Comparison of ENCODE assay signal across 9 cellular contexts in genomic region chr15:63238796-63239195, GRCh38. TPM values are rescaled to one million over a fixed set of nuclear protein-coding genes. Genes with fewer than 3 reads are reported as not detected.
DNase-seq lines count a peak whose midpoint lies in the region; ATAC-seq, FAIRE-seq and TF ChIP-seq lines count a peak whose summit lies in the region.
"Had no signal": no experiment of that assay in that cellular context is flagged by ENCODE, and none has a peak within 500 bp of the region (broad histone marks: within the 10 kb centered on the region; RNA-seq: fewer than 3 reads in every experiment).

No MANE protein-coding gene starts in this region.

- no peak overlapping the region for H3K27ac Mint-ChIP-seq in activated naive CD8-positive, alpha-beta T cell treated with anti-CD3 and anti-CD28 coated beads, Interleukin-2, amount 10 ng/mL, durations not matched to agents 7 days and 5 days

- H3K4me2 ChIP-seq in SK-N-SH = no peak overlapping the region

- H3K9me3 ChIP-seq in SK-N-SH (no peaks in the 10 kb centered on the region), psoas muscle (no peaks in the 10 kb centered on the region)

- POLR2A ChIA-PET in SK-N-SH (lab: Yijun Ruan, JAX) = no interaction called here
- POLR2A ChIA-PET in activated naive CD8-positive, alpha-beta T cell treated with anti-CD3 and anti-CD28 coated beads, Interleukin-2, amount 10 ng/mL, durations not matched to agents 7 days and 5 days (lab: Charles Lee) = interaction anchor here (0.7 to 1.3 kb wide), 6 partner anchors 39 to 249 kb away, joined by 3 to 8 read pairs (median 3); no protein-coding TSS in a partner anchor

- no peak for TF ChIP-seq RAD21 in SK-N-SH (IDR thresholded peaks at IDR 0.05; ENCODE audit: low read length)

- intact Hi-C loops in psoas muscle (cut with DNase I) = no loop called here

- ATAC-seq in SK-N-SH treated with all-trans-retinoic acid at 6 μM for 48 hours (peak; percentile 48), HG03460 (IDR thresholded peaks at IDR 0.05; ENCODE audit: unreplicated experiment) (peak; percentile 52), psoas muscle (peak in 3 of 4 donors; percentile 35 to 52 (median 40)), GM21723 (IDR thresholded peaks at IDR 0.05; ENCODE audit: unreplicated experiment) (no peak)
- ATAC-seq in activated naive CD8-positive, alpha-beta T cell treated with anti-CD3 and anti-CD28 coated beads, Interleukin-2, amount 10 ng/mL, durations not matched to agents 7 days and 5 days (ENCODE audit: low read depth) = peak; percentile 62

- peaks cover 1% of the 10 kb centered on the region for H3K9me3 Mint-ChIP-seq in activated naive CD8-positive, alpha-beta T cell treated with anti-CD3 and anti-CD28 coated beads, Interleukin-2, amount 10 ng/mL, durations not matched to agents 7 days and 5 days

- peaks cover 33% of the 10 kb centered on the region for H3K79me2 ChIP-seq in SK-N-SH (ENCODE audit: insufficient read depth)

- FAIRE-seq in RCC 7860 (lab: Jason Lieb, UNC) = no peak

- TF ChIP-seq CTCF in SK-N-SH (IDR thresholded peaks at IDR 0.05) (no peak), psoas muscle (IDR thresholded peaks at IDR 0.05) (no peak)

- peaks cover 0 to 25% of the 10 kb centered on the region in 2 experiments; a peak in 2 of 4 replicates for H3K4me1 ChIP-seq in SK-N-SH (ENCODE audit: control insufficient read depth in 1 of 2, insufficient read depth in 2 of 2, low read depth in 1 of 2, low read length in 1 of 2)
- peaks cover 18% of the 10 kb centered on the region for H3K4me1 ChIP-seq in psoas muscle

- H3K4me3 ChIP-seq in SK-N-SH (ENCODE audit: low read depth in 2 of 2, low read length in 1 of 2) = no peak overlapping the region
- H3K4me3 ChIP-seq in psoas muscle = no peak overlapping the region

- H3K4me1 Mint-ChIP-seq in activated naive CD8-positive, alpha-beta T cell treated with anti-CD3 and anti-CD28 coated beads, Interleukin-2, amount 10 ng/mL, durations not matched to agents 7 days and 5 days = peaks cover 40% of the 10 kb centered on the region

- no peaks in the 10 kb centered on the region for H4K20me1 ChIP-seq in SK-N-SH (ENCODE audit: insufficient read depth)

- no peaks in the 10 kb centered on the region for H3K9me2 ChIP-seq in SK-N-SH

- H3F3A ChIP-seq in SK-N-SH (replicated peaks; ENCODE audit: insufficient read depth) = peaks cover 20% of the 10 kb centered on the region

- peaks cover 42% of the 10 kb centered on the region for H3K36me3 Mint-ChIP-seq in activated naive CD8-positive, alpha-beta T cell treated with anti-CD3 and anti-CD28 coated beads, Interleukin-2, amount 10 ng/mL, durations not matched to agents 7 days and 5 days

- H3K27ac ChIP-seq in SK-N-SH (ENCODE audit: low read depth in 2 of 2, low read length in 1 of 2) = peak overlapping the region in 1 of 2 experiments; percentile 25; a peak in 2 of 4 replicates
- H3K27ac ChIP-seq in psoas muscle = no peak overlapping the region

- CTCF ChIA-PET in SK-N-SH (lab: Yijun Ruan, JAX) = interaction anchor here (0.6 to 0.7 kb wide), 2 partner anchors 145 to 161 kb away, joined by 3 to 4 read pairs; no protein-coding TSS in a partner anchor

- DNase-seq in SK-N-SH (no peak), psoas muscle (no peak), NCI-H774 (lab: John Stamatoyannopoulos, UW) (no peak), RCC 7860 (ENCODE audit: low spot score) (no peak)
- no peak for DNase-seq in activated naive CD8-positive, alpha-beta T cell treated with anti-CD3 and anti-CD28 coated beads, Interleukin-2, amount 10 ng/mL, durations not matched to agents 7 days and 5 days
- DNase-seq: head of caudate nucleus had no signal

- H3K36me3 ChIP-seq in SK-N-SH (replicated peaks in 1 of 2; ENCODE audit: control insufficient read depth in 1 of 2, insufficient read depth in 2 of 2, low read length in 1 of 2) (no peaks in the 10 kb centered on the region), psoas muscle (ENCODE audit: insufficient read depth in 1 of 2, low read depth in 1 of 2) (no peaks in the 10 kb centered on the region)

- H3K4me3 Mint-ChIP-seq in activated naive CD8-positive, alpha-beta T cell treated with anti-CD3 and anti-CD28 coated beads, Interleukin-2, amount 10 ng/mL, durations not matched to agents 7 days and 5 days = peak overlapping the region; percentile 9

- no peak overlapping the region for H2AFZ ChIP-seq in SK-N-SH (ENCODE audit: low read depth)

- no peak for TF ChIP-seq EP300 in SK-N-SH (IDR thresholded peaks at IDR 0.05; ENCODE audit: borderline replicate concordance in 1 of 2, low read depth in 1 of 2, low read length in 1 of 2)

- WGBS in SK-N-SH (ENCODE audit: low lambda C conversion rate) = 68% methylated on average over 1 of the region's 1 CpG
- WGBS in psoas muscle, 3 donors = 0 to 8% (median 3%) methylated on average over 1 of the region's 1 CpG

- no peak overlapping the region for H3K9ac ChIP-seq in SK-N-SH

- H3K27me3 ChIP-seq in SK-N-SH (ENCODE audit: insufficient read depth) (no peaks in the 10 kb centered on the region), psoas muscle (ENCODE audit: insufficient read depth in 3 of 3, low read length in 2 of 3) (no peaks in the 10 kb centered on the region)

- no peaks in the 10 kb centered on the region for H3K27me3 Mint-ChIP-seq in activated naive CD8-positive, alpha-beta T cell treated with anti-CD3 and anti-CD28 coated beads, Interleukin-2, amount 10 ng/mL, durations not matched to agents 7 days and 5 days

TF ChIP-seq in SK-N-SH treated with all-trans-retinoic acid at 6 μM for 48 hours, 23 proteins besides CTCF, POLR2A, EP300 and RAD21 (continues in another document):
- TF ChIP-seq PPARA (CRISPR knock-in tag; IDR thresholded peaks at IDR 0.05; ENCODE audit: borderline replicate concordance) (no peak), TCF4 (CRISPR knock-in tag; IDR thresholded peaks at IDR 0.05; ENCODE audit: borderline replicate concordance) (no peak), ISL1 (CRISPR knock-in tag; IDR thresholded peaks at IDR 0.05) (no peak), PATZ1 (CRISPR knock-in tag; IDR thresholded peaks at IDR 0.05; ENCODE audit: borderline replicate concordance) (no peak)

TF ChIP-seq in SK-N-SH, 30 proteins besides CTCF, POLR2A, EP300 and RAD21:
- TF ChIP-seq CHD2 (IDR thresholded peaks at IDR 0.05; ENCODE audit: low read length, partially characterized antibody) (no peak), MXI1 (IDR thresholded peaks at IDR 0.05; ENCODE audit: low read depth, low read length) (no peak), USF2 (IDR thresholded peaks at IDR 0.05; ENCODE audit: borderline replicate concordance, low read depth, low read length) (no peak), SIN3A (IDR thresholded peaks at IDR 0.05; ENCODE audit: borderline replicate concordance, low read depth, low read length) (no peak), SMC3 (IDR thresholded peaks at IDR 0.05; ENCODE audit: low read depth, low read length) (no peak), NFIC (IDR thresholded peaks at IDR 0.05; ENCODE audit: borderline replicate concordance) (no peak), PBX3 (IDR thresholded peaks at IDR 0.05) (no peak), FOSL2 (IDR thresholded peaks at IDR 0.05; ENCODE audit: borderline replicate concordance, low read depth) (no peak), RFX5 (IDR thresholded peaks at IDR 0.05; ENCODE audit: low read length) (no peak), USF1 (IDR thresholded peaks at IDR 0.05; ENCODE audit: borderline replicate concordance, low read depth) (no peak), RCOR1 (IDR thresholded peaks at IDR 0.05; ENCODE audit: low read length) (no peak)

RNA-seq across cellular contexts. Expression of gene APH1B, which starts 38.6 kb away (rescaled TPM):
- 7.6 and 11.2 TPM in 2 replicates for polyA plus RNA-seq in SK-N-SH (2012; rRNA removed)
- 9.1 and 10.1 TPM in 2 replicates for polyA plus RNA-seq in SK-N-SH (2012; cell fraction: cytosol; rRNA removed)
- 8.6 and 15.1 TPM in 2 replicates for polyA plus RNA-seq in SK-N-SH (2012; cell fraction: nucleus; rRNA removed)
- 10 to 100 TPM; 17.9 to 19.1 TPM for total RNA-seq in activated naive CD8-positive, alpha-beta T cell treated with anti-CD3 and anti-CD28 coated beads, Interleukin-2, amount 10 ng/mL, durations not matched to agents 7 days and 5 days
- 1 to 10 TPM; 3.8 to 7.0 (median 4.6) TPM for total RNA-seq in psoas muscle
- polyA plus RNA-seq in psoas muscle = 1 to 10 TPM; 1.2 to 2.8 (median 1.4) TPM

RNA-seq across cellular contexts. Expression of gene RAB8B, which starts 49.4 kb away (rescaled TPM):
- polyA plus RNA-seq in SK-N-SH (2012; rRNA removed) (4.7 and 5.4 TPM in 2 replicates), psoas muscle (1 to 10 TPM; 2.5 to 5.0 (median 4.6) TPM)
- 8.9 and 12.6 TPM in 2 replicates for polyA plus RNA-seq in SK-N-SH (2012; cell fraction: cytosol; rRNA removed)
- 1.9 and 6.2 TPM in 2 replicates for polyA plus RNA-seq in SK-N-SH (2012; cell fraction: nucleus; rRNA removed)
- total RNA-seq in activated naive CD8-positive, alpha-beta T cell treated with anti-CD3 and anti-CD28 coated beads, Interleukin-2, amount 10 ng/mL, durations not matched to agents 7 days and 5 days = 100 to 1,000 TPM; 111 TPM
- total RNA-seq in psoas muscle = 10 to 100 TPM in 1 of 4 donors, 1 to 10 TPM in 3; 5.4 to 18.1 (median 8.4) TPM

Comparison
In these comparisons a context has a peak if more than half of its experiments do, and no peak if none do; other contexts are left out.
1. RNA of gene RAB8B, which starts 49.4 kb away (total RNA-seq): 111 TPM in activated naive CD8-positive, alpha-beta T cell treated with anti-CD3 and anti-CD28 coated beads, Interleukin-2, amount 10 ng/mL, durations not matched to agents 7 days and 5 days; 5.4 to 18.1 TPM in psoas muscle; every median in the first group is over 4 times any median in the second.